Comparison of ENCODE assay signal across 14 cellular contexts in the genomic region with DNA sequence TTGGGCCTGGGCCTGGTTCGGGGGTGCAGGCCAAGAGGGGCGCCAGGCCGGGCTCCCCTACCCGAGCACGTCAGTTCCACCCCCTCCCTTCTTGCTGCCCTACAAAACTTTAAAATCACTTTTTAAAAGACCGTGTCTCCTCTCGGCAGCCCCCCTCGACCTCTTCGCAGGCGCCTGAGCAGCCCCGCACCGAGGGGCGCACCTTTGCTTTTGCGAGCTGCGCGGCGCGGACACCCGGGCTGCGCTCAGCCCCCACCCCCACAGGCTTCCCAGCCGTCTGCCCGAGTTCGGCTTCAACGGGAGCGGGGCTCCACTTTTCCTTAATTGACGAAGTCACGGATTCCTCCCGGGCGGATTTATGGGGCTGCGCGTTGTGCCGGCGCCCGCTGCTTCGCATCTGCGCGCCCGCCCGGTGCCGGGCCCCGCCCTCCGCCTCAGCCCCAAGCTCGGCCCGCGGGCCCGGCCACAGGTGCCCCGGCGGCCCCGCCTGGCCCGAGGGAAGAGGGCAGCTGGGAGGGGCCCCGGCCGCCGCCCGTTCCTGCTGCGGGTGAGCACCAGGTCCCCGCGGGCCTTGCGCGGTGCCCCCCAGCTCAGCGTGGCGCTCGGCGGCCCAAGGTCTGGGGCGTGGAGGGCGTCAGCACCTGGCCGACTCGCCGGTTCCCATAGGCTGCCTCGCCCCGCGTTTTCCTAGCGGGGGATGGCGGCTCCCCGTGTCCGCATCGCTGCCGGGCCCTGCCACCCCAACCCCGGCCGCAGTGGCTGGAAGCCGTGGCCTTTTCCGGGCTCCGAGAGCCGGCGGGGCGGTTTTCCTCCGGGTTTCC. TPM values are rescaled to one million over a fixed set of nuclear protein-coding genes. Genes with fewer than 3 reads are reported as not detected.
A peak's percentile ranks its signal among the peaks of the same experiment; 100 is the strongest.
DNase-seq lines count a peak whose midpoint lies in the region; ATAC-seq lines count a peak whose summit lies in the region.
"Had no signal": no experiment of that assay in that cellular context is flagged by ENCODE, and none has a peak within 500 bp of the region (broad histone marks: within the 10 kb centered on the region; RNA-seq: fewer than 3 reads in every experiment).

No MANE protein-coding gene starts in this region.

- DNase-seq in NT2/D1 (ENCODE audit: low read depth, low spot score): no peak
- no peak for DNase-seq in sciatic nerve (ENCODE audit: low spot score)
- DNase-seq in SW480 (ENCODE audit: low spot score): no peak
- no peak for DNase-seq in GM03348 (ENCODE audit: low spot score)
- DNase-seq: activated CD4-positive, alpha-beta T cell treated with anti-CD3 and anti-CD28 coated beads, Interleukin-2, amount 10 ng/mL, durations not matched to agents 7 days and 5 days; erythroblast; GM23248; Kasumi-1; T-cell had no signal

- intact Hi-C loops in sciatic nerve (cut with DNase I): no loop called here

- peak overlapping the region; percentile 15 for H3K4me3 ChIP-seq in NT2/D1 (ENCODE audit: insufficient read length, low read depth)
- H3K4me3 ChIP-seq in iPS-18c (ENCODE audit: insufficient read depth, low read depth, low read length): peak overlapping the region; percentile 24
- peak overlapping the region; percentile 15 for H3K4me3 ChIP-seq in rectal smooth muscle tissue (ENCODE audit: low read length)
- H3K4me3 ChIP-seq: GM23248, right lobe of liver had no signal

- H3K36me3 ChIP-seq in ES-I3 (ENCODE audit: insufficient read depth, low read length) (no peaks in the 10 kb centered on the region), NT2/D1 (ENCODE audit: insufficient read depth, insufficient read length, low read length) (no peaks in the 10 kb centered on the region), rectal smooth muscle tissue (ENCODE audit: control insufficient read depth, insufficient read depth, low read length) (no peaks in the 10 kb centered on the region)
- H3K36me3 ChIP-seq: right lobe of liver had no signal

- H3K27ac ChIP-seq in rectal smooth muscle tissue (ENCODE audit: low read depth, low read length): no peak overlapping the region
- H3K27ac ChIP-seq: GM23248, right lobe of liver had no signal

- H3K9me3 ChIP-seq in ES-I3 (ENCODE audit: control insufficient read depth, insufficient read depth, low read length): no peaks in the 10 kb centered on the region
- no peaks in the 10 kb centered on the region for H3K9me3 ChIP-seq in NT2/D1 (ENCODE audit: insufficient read depth, low read length)
- H3K9me3 ChIP-seq in iPS-18c (ENCODE audit: control insufficient read depth, insufficient read depth, low read length): peaks cover 3% of the 10 kb centered on the region
- H3K9me3 ChIP-seq: right lobe of liver had no signal

- peak overlapping the region; percentile 0; the same call in 1 of the 2 replicates for H3K9ac ChIP-seq in ES-I3 (ENCODE audit: low read depth, low read length)
- no peak overlapping the region for H3K9ac ChIP-seq in NT2/D1 (ENCODE audit: insufficient read length, low read depth)
- no peak overlapping the region for H3K9ac ChIP-seq in rectal smooth muscle tissue (ENCODE audit: low read length)
- H3K9ac ChIP-seq: GM23248 had no signal

- peaks cover 15% of the 10 kb centered on the region for H3K4me1 ChIP-seq in ES-I3 (ENCODE audit: insufficient read depth, low read length)
- H3K4me1 ChIP-seq in NT2/D1 (ENCODE audit: insufficient read depth, insufficient read length): peaks cover 9% of the 10 kb centered on the region
- H3K4me1 ChIP-seq in rectal smooth muscle tissue (ENCODE audit: control insufficient read depth, insufficient read depth, low read length): no peaks in the 10 kb centered on the region

- peaks cover 100% of the 10 kb centered on the region for H3K27me3 ChIP-seq in NT2/D1 (ENCODE audit: insufficient read depth, insufficient read length)
- H3K27me3 ChIP-seq in rectal smooth muscle tissue (ENCODE audit: control insufficient read depth, insufficient read depth, low read length): peaks cover 49% of the 10 kb centered on the region

- no peak for ATAC-seq in GM21528 (IDR thresholded peaks at IDR 0.05; ENCODE audit: low FRiP score, unreplicated experiment)
- ATAC-seq in sciatic nerve: no peak

RNA-seq across cellular contexts. Expression of a gene that starts 10.8 kb away (rescaled TPM):
- not detected for total RNA-seq in sciatic nerve
- total RNA-seq: activated CD4-positive, alpha-beta T cell treated with anti-CD3 and anti-CD28 coated beads, Interleukin-2, amount 10 ng/mL, durations not matched to agents 7 days and 5 days; GM23248; right lobe of liver had no signal
